In the genomic region with DNA sequence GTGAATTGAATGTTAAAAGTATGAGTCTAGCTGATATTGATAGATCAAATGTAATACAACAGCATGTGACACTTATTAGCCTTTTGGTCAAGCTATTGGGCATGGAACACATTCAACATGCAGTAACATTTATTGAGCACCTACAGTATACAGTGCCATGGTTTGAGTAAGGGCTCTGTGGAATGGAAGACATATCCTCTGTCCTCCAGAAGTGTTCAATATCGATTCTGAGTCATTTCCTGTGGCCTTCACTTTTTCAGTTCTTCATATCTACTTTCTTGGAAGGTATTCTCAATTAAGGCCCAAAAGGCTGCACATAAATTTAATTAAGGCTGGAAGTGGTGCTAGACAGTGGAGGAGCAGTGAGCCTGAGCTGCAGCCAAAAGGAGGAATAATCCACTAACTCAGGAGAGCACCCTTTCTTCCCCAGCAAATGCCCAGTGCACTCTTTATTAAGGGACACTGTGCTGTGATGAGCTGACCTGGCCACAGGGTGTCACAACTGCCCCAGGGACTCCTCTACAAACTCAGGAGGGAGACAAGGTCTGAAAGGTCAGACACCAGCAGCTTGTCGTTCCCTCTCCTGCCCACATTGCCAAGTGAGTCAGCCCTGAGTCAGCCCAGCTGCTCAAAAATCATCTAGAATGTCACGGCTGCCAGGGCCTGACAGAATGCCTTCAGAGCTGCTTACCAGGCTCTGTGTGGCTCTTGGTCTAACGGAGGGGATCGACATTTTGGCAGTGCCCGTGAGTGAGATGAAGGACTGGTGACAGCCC, we compare ENCODE assay signal across 8 cellular contexts.
DNase-seq lines count a peak whose midpoint lies in the region; ATAC-seq and TF ChIP-seq lines count a peak whose summit lies in the region.

No MANE protein-coding gene starts in this region.

- H3K36me3 Mint-ChIP-seq in chondrocyte (ENCODE audit: low read depth) = no peaks in the 10 kb centered on the region

- DNase-seq in NCI-H1105 treated with DMSO at 0.1 percent for 48 hours (lab: John Stamatoyannopoulos, UW) (peak; percentile 23), chondrocyte (ENCODE audit: low spot score) (no peak)
- DNase-seq in activated CD4-positive, alpha-beta T cell treated with anti-CD3 and anti-CD28 coated beads for 24 hours (ENCODE audit: low read depth in 2 of 2) = peak; percentile 71 to 75
- DNase-seq in stimulated activated CD8-positive, alpha-beta memory T cell treated with anti-CD3 and anti-CD28 coated beads, Interleukin-12 subunit alpha, Interleukin-12 subunit beta, amount 100 ng/mL, for 24 hours (ENCODE audit: extremely low read depth) = peak; percentile 65

- H3K36me3 ChIP-seq in liver (ENCODE audit: control insufficient read depth in 4 of 4, insufficient read depth in 3 of 4, low read depth in 1 of 4, low read length in 3 of 4) = no peaks in the 10 kb centered on the region

- H3K4me3 ChIP-seq in liver (ENCODE audit: low read depth in 1 of 3, low read length in 3 of 3) = no peak overlapping the region

- peaks cover 13% of the 10 kb centered on the region for H3K27me3 Mint-ChIP-seq in chondrocyte (ENCODE audit: low read depth)

- no peaks in the 10 kb centered on the region for H3K9me3 ChIP-seq in liver (ENCODE audit: control insufficient read depth in 4 of 4, low read length in 3 of 4)

- peaks cover 29% of the 10 kb centered on the region for H3K4me1 Mint-ChIP-seq in chondrocyte (ENCODE audit: low read depth)

- 37% methylated on average over 6 of the region's 6 CpGs for WGBS in liver

- H3K27ac Mint-ChIP-seq in chondrocyte (ENCODE audit: unreplicated experiment) = peak overlapping the region; percentile 6

- ATAC-seq in GM18868 (IDR thresholded peaks at IDR 0.05; ENCODE audit: unreplicated experiment) = peak; percentile 74
- no peak for ATAC-seq in HG03135 (IDR thresholded peaks at IDR 0.05; ENCODE audit: unreplicated experiment)
- ATAC-seq in GM18498 (IDR thresholded peaks at IDR 0.05; ENCODE audit: unreplicated experiment) = no peak

- no peaks in the 10 kb centered on the region for H3K9me3 Mint-ChIP-seq in chondrocyte (ENCODE audit: low read depth)

- H3K4me3 Mint-ChIP-seq in chondrocyte (ENCODE audit: unreplicated experiment) = no peak overlapping the region

- peak; percentile 73 for TF ChIP-seq CTCF in chondrocyte (IDR thresholded peaks at IDR 0.05)
- TF ChIP-seq CTCF in liver (IDR thresholded peaks at IDR 0.05; ENCODE audit: low read depth, low read length, missing input control) = peak; percentile 27

- no peaks in the 10 kb centered on the region for H3K4me1 ChIP-seq in liver (ENCODE audit: control insufficient read depth in 4 of 4, insufficient read depth in 4 of 4, low read length in 3 of 4)

- no peak overlapping the region for H3K9ac ChIP-seq in liver (ENCODE audit: low read depth in 1 of 2, low read length in 2 of 2)

- H3K27me3 ChIP-seq in liver (ENCODE audit: control insufficient read depth in 4 of 4, insufficient read depth in 4 of 4, low read length in 3 of 4) = peaks cover 0 to 2% (median 0%) of the 10 kb centered on the region in 4 donors

- TF ChIP-seq RAD21 in liver (IDR thresholded peaks at IDR 0.05) = peak; percentile 79 to 83

- H3K27ac ChIP-seq in liver (ENCODE audit: low read depth in 1 of 2, low read length in 2 of 2) = no peak overlapping the region

TF ChIP-seq in liver, 16 proteins besides CTCF, POLR2A, EP300 and RAD21:
- TF ChIP-seq, protein P1, sequence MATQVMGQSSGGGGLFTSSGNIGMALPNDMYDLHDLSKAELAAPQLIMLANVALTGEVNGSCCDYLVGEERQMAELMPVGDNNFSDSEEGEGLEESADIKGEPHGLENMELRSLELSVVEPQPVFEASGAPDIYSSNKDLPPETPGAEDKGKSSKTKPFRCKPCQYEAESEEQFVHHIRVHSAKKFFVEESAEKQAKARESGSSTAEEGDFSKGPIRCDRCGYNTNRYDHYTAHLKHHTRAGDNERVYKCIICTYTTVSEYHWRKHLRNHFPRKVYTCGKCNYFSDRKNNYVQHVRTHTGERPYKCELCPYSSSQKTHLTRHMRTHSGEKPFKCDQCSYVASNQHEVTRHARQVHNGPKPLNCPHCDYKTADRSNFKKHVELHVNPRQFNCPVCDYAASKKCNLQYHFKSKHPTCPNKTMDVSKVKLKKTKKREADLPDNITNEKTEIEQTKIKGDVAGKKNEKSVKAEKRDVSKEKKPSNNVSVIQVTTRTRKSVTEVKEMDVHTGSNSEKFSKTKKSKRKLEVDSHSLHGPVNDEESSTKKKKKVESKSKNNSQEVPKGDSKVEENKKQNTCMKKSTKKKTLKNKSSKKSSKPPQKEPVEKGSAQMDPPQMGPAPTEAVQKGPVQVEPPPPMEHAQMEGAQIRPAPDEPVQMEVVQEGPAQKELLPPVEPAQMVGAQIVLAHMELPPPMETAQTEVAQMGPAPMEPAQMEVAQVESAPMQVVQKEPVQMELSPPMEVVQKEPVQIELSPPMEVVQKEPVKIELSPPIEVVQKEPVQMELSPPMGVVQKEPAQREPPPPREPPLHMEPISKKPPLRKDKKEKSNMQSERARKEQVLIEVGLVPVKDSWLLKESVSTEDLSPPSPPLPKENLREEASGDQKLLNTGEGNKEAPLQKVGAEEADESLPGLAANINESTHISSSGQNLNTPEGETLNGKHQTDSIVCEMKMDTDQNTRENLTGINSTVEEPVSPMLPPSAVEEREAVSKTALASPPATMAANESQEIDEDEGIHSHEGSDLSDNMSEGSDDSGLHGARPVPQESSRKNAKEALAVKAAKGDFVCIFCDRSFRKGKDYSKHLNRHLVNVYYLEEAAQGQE (IDR thresholded peaks at IDR 0.05) = no peak
- TF ChIP-seq EGR1 (IDR thresholded peaks at IDR 0.05; ENCODE audit: low read depth in 2 of 2) (no peak), FOXA1 (IDR thresholded peaks at IDR 0.05) (no peak), SP1 (IDR thresholded peaks at IDR 0.05) (no peak), GABPA (IDR thresholded peaks at IDR 0.05 in 1 of 2, conservative IDR thresholded peaks at IDR 0.05 in 1 of 2) (no peak), FOXA2 (IDR thresholded peaks at IDR 0.05) (no peak), HNF4G (IDR thresholded peaks at IDR 0.05) (no peak), HNF4A (conservative IDR thresholded peaks at IDR 0.05) (no peak), RXRA (IDR thresholded peaks at IDR 0.05) (no peak), TAF1 (conservative IDR thresholded peaks at IDR 0.05) (no peak), JUND (IDR thresholded peaks at IDR 0.05) (no peak), NR2F2 (IDR thresholded peaks at IDR 0.05) (no peak), YY1 (IDR thresholded peaks at IDR 0.05) (no peak)
- TF ChIP-seq, protein P2, sequence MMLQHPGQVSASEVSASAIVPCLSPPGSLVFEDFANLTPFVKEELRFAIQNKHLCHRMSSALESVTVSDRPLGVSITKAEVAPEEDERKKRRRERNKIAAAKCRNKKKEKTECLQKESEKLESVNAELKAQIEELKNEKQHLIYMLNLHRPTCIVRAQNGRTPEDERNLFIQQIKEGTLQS (IDR thresholded peaks at IDR 0.05) = no peak
- TF ChIP-seq, protein P3, sequence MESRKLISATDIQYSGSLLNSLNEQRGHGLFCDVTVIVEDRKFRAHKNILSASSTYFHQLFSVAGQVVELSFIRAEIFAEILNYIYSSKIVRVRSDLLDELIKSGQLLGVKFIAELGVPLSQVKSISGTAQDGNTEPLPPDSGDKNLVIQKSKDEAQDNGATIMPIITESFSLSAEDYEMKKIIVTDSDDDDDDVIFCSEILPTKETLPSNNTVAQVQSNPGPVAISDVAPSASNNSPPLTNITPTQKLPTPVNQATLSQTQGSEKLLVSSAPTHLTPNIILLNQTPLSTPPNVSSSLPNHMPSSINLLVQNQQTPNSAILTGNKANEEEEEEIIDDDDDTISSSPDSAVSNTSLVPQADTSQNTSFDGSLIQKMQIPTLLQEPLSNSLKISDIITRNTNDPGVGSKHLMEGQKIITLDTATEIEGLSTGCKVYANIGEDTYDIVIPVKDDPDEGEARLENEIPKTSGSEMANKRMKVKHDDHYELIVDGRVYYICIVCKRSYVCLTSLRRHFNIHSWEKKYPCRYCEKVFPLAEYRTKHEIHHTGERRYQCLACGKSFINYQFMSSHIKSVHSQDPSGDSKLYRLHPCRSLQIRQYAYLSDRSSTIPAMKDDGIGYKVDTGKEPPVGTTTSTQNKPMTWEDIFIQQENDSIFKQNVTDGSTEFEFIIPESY (IDR thresholded peaks at IDR 0.05) = no peak
- TF ChIP-seq, protein P4, sequence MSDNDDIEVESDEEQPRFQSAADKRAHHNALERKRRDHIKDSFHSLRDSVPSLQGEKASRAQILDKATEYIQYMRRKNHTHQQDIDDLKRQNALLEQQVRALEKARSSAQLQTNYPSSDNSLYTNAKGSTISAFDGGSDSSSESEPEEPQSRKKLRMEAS (IDR thresholded peaks at IDR 0.05) = no peak
